In the genomic region with DNA sequence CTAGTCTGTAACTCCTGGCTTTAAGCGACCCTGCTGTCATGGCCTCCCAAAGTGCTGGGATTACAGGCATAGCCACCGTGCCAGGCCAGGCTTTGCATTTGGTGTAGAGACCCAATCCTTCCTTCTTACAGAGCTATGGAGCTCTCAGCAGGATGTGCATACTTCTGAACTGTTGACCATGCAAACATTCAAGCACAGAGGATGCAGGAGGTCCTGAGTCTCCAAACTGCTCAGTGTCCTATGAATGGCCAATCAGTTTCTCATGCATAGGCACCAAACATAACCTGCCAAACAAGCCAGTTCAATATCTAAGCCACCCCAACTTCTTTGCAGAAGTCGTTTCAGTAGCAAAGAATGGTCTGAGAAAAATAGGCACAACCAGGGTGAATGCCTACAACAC, we compare ENCODE assay signal across 8 cellular contexts.
"Had no signal": no experiment of that assay in that cellular context is flagged by ENCODE, and none has a peak within 500 bp of the region (broad histone marks: within the 10 kb centered on the region; RNA-seq: fewer than 3 reads in every experiment).

No MANE protein-coding gene starts in this region.

- ATAC-seq: GM23338, HCT116, HepG2 had no signal

- H3K4me3 ChIP-seq: GM23338, HAP-1 had no signal

- DNase-seq: H7, HFFc6, KBM-7 had no signal

- H3K27ac ChIP-seq: KMS-11 had no signal
